ENCODE assay signal across 8 cellular contexts in the genomic region with DNA sequence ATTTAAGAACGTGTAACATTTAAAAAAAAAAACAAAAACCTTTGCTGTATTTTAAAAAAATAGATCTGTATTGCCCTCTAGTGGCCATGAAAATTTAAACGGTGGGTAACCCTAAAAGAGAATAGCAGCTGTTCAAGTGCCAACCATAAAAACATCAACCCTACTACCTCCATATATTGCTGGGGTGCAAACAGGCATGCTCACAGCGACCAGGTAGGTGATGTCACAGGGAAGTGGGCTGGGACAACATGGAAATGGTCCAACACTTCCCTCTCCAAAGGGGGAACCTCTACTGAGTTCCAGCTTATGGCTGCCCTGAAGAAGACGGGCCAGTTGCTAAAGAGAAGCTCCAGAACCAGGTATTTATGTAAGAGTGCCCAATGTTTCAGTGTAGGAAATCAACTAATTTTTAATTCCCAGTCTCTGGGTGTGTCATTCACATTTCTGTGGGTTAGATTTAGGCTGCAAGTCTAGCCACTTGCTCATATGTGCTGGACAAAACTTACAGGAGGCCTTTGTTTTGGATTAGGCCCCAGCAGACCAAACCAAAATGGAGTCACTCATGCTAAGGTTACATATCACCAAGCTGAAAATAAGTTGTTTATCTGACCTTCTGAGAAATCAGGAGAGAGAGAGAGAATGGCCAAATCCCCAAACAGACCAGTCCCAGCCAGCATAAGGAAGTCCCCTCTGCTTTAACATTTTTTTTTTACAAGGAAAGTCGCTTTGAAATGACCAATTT. TPM values are rescaled to one million over a fixed set of nuclear protein-coding genes. Genes with fewer than 3 reads are reported as not detected.
DNase-seq lines count a peak whose midpoint lies in the region; ATAC-seq, FAIRE-seq and TF ChIP-seq lines count a peak whose summit lies in the region.

No MANE protein-coding gene starts in this region.

- no peaks in the 10 kb centered on the region for H3K4me1 Mint-ChIP-seq in activated naive CD8-positive, alpha-beta T cell treated with anti-CD3 and anti-CD28 coated beads for 36 hours

- peak; percentile 84 for FAIRE-seq in frontal cortex (lab: Jason Lieb, UNC)

- intact Hi-C loops in testis (cut with DNase I; ENCODE audit: low total_unique reads) = no loop called here

- peaks cover 6% of the 10 kb centered on the region for H3K36me3 Mint-ChIP-seq in activated naive CD8-positive, alpha-beta T cell treated with anti-CD3 and anti-CD28 coated beads for 36 hours

- no peak for TF ChIP-seq EP300 in Ishikawa (IDR thresholded peaks at IDR 0.05; ENCODE audit: borderline replicate concordance)

- H3K9me3 ChIP-seq in RWPE2 (ENCODE audit: severe bottlenecking) (no peaks in the 10 kb centered on the region), testis (no peaks in the 10 kb centered on the region)

- no peak overlapping the region for H3K4me3 Mint-ChIP-seq in activated naive CD8-positive, alpha-beta T cell treated with anti-CD3 and anti-CD28 coated beads for 36 hours

- no peak overlapping the region for H3K4me3 ChIP-seq in RWPE2 (ENCODE audit: severe bottlenecking)
- no peak overlapping the region for H3K4me3 ChIP-seq in testis

- 43 to 45% methylated on average over 5 of the region's 5 CpGs for WGBS in testis, 2 donors

- H3K4me1 ChIP-seq in RWPE2 (ENCODE audit: insufficient read depth, poor library complexity, severe bottlenecking) (no peaks in the 10 kb centered on the region), testis (no peaks in the 10 kb centered on the region)

- H3K27me3 ChIP-seq in RWPE2 (ENCODE audit: insufficient read depth, poor library complexity, severe bottlenecking) = no peaks in the 10 kb centered on the region
- H3K27me3 ChIP-seq in testis = no peaks in the 10 kb centered on the region

- TF ChIP-seq CTCF in RWPE2 (IDR thresholded peaks at IDR 0.05; ENCODE audit: poor library complexity, severe bottlenecking) (peak; percentile 69), testis (IDR thresholded peaks at IDR 0.05) (peak in 2 of 3 experiments; percentile 38 to 63)

- no peak overlapping the region for H3K27ac Mint-ChIP-seq in activated naive CD8-positive, alpha-beta T cell treated with anti-CD3 and anti-CD28 coated beads for 36 hours

- H3K27ac ChIP-seq in RWPE2 (ENCODE audit: poor library complexity, severe bottlenecking) (no peak overlapping the region), testis (no peak overlapping the region)

- peak; percentile 52 for DNase-seq in DMS153 treated with DMSO at 0.1 percent for 48 hours (lab: John Stamatoyannopoulos, UW; ENCODE audit: unreplicated experiment)
- no peak for DNase-seq in RWPE2 (ENCODE audit: low spot score)
- no peak for DNase-seq in frontal cortex (ENCODE audit: low spot score in 2 of 2)
- DNase-seq in testis = no peak
- DNase-seq in activated naive CD8-positive, alpha-beta T cell treated with anti-CD3 and anti-CD28 coated beads for 36 hours = no peak
- DNase-seq in activated CD4-positive, alpha-beta T cell treated with anti-CD3 and anti-CD28 coated beads, Interleukin-2, amount 50 U/mL, for 1 hour = no peak
- no peak for DNase-seq in ureter (ENCODE audit: low spot score)

- peak; percentile 39 for TF ChIP-seq RAD21 in Ishikawa (IDR thresholded peaks at IDR 0.05; ENCODE audit: low read depth)

- H3K36me3 ChIP-seq in RWPE2 (ENCODE audit: low read depth) = no peaks in the 10 kb centered on the region
- H3K36me3 ChIP-seq in testis (ENCODE audit: low read depth, missing control alignments) = no peaks in the 10 kb centered on the region

- ATAC-seq in RWPE2 (ENCODE audit: low read depth) = 0 out of 3 replicates have a peak, but pooled peaks have one; percentile 23

- peaks cover 9% of the 10 kb centered on the region for H3K27me3 Mint-ChIP-seq in activated naive CD8-positive, alpha-beta T cell treated with anti-CD3 and anti-CD28 coated beads for 36 hours

- no peak for TF ChIP-seq POLR2A in testis (IDR thresholded peaks at IDR 0.05)

- peaks cover 5% of the 10 kb centered on the region for H3K9me3 Mint-ChIP-seq in activated naive CD8-positive, alpha-beta T cell treated with anti-CD3 and anti-CD28 coated beads for 36 hours

TF ChIP-seq in Ishikawa, 13 proteins besides CTCF, POLR2A, EP300 and RAD21:
- no peak for TF ChIP-seq FOXM1 (IDR thresholded peaks at IDR 0.05; ENCODE audit: borderline replicate concordance, low read depth)
- no peak for TF ChIP-seq TAF1 (IDR thresholded peaks at IDR 0.05; ENCODE audit: low read depth)
- TF ChIP-seq NFIC (IDR thresholded peaks at IDR 0.05) = no peak
- no peak for TF ChIP-seq TEAD4 (IDR thresholded peaks at IDR 0.05)
- no peak for TF ChIP-seq CREB1 (IDR thresholded peaks at IDR 0.05; ENCODE audit: low read depth)
- no peak for TF ChIP-seq TCF12 (IDR thresholded peaks at IDR 0.05; ENCODE audit: low read depth)
- TF ChIP-seq, protein P1, sequence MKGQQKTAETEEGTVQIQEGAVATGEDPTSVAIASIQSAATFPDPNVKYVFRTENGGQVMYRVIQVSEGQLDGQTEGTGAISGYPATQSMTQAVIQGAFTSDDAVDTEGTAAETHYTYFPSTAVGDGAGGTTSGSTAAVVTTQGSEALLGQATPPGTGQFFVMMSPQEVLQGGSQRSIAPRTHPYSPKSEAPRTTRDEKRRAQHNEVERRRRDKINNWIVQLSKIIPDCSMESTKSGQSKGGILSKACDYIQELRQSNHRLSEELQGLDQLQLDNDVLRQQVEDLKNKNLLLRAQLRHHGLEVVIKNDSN (IDR thresholded peaks at IDR 0.05) = no peak
- TF ChIP-seq, protein P2, sequence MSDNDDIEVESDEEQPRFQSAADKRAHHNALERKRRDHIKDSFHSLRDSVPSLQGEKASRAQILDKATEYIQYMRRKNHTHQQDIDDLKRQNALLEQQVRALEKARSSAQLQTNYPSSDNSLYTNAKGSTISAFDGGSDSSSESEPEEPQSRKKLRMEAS (IDR thresholded peaks at IDR 0.05) = no peak
- no peak for TF ChIP-seq YY1 (IDR thresholded peaks at IDR 0.05; ENCODE audit: low read depth)
- TF ChIP-seq CEBPB (IDR thresholded peaks at IDR 0.05) = no peak
- no peak for TF ChIP-seq ZBTB7A (IDR thresholded peaks at IDR 0.05; ENCODE audit: low read depth)
- no peak for TF ChIP-seq EGR1 (IDR thresholded peaks at IDR 0.05)
- TF ChIP-seq, protein P3, sequence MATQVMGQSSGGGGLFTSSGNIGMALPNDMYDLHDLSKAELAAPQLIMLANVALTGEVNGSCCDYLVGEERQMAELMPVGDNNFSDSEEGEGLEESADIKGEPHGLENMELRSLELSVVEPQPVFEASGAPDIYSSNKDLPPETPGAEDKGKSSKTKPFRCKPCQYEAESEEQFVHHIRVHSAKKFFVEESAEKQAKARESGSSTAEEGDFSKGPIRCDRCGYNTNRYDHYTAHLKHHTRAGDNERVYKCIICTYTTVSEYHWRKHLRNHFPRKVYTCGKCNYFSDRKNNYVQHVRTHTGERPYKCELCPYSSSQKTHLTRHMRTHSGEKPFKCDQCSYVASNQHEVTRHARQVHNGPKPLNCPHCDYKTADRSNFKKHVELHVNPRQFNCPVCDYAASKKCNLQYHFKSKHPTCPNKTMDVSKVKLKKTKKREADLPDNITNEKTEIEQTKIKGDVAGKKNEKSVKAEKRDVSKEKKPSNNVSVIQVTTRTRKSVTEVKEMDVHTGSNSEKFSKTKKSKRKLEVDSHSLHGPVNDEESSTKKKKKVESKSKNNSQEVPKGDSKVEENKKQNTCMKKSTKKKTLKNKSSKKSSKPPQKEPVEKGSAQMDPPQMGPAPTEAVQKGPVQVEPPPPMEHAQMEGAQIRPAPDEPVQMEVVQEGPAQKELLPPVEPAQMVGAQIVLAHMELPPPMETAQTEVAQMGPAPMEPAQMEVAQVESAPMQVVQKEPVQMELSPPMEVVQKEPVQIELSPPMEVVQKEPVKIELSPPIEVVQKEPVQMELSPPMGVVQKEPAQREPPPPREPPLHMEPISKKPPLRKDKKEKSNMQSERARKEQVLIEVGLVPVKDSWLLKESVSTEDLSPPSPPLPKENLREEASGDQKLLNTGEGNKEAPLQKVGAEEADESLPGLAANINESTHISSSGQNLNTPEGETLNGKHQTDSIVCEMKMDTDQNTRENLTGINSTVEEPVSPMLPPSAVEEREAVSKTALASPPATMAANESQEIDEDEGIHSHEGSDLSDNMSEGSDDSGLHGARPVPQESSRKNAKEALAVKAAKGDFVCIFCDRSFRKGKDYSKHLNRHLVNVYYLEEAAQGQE (IDR thresholded peaks at IDR 0.05; ENCODE audit: low read depth) = no peak

RNA-seq across cellular contexts. Expression of a gene that starts 54.5 kb away (rescaled TPM):
- 2.0 TPM for total RNA-seq in frontal cortex
- total RNA-seq in testis = 1 to 10 TPM; 5.5 to 6.6 TPM
- polyA plus RNA-seq in testis (ENCODE audit: insufficient read depth, low read depth, low replicate concordance) = 11.9 TPM
- total RNA-seq in activated naive CD8-positive, alpha-beta T cell treated with anti-CD3 and anti-CD28 coated beads for 36 hours = 10 to 100 TPM; 37.5 to 38.8 TPM
- 0.39 TPM for total RNA-seq in ureter

Comparison
In these comparisons a context has a peak if more than half of its experiments do, and no peak if none do; other contexts are left out.
1. RNA of a gene that starts 54.5 kb away (total RNA-seq): 37.5 to 38.8 TPM in activated naive CD8-positive, alpha-beta T cell treated with anti-CD3 and anti-CD28 coated beads for 36 hours; 5.5 to 6.6 TPM in testis, 2.0 TPM in frontal cortex (single experiment) and 0.39 TPM in ureter (single experiment); every median in the first group is over 4 times any median in the second.